In the genomic region with DNA sequence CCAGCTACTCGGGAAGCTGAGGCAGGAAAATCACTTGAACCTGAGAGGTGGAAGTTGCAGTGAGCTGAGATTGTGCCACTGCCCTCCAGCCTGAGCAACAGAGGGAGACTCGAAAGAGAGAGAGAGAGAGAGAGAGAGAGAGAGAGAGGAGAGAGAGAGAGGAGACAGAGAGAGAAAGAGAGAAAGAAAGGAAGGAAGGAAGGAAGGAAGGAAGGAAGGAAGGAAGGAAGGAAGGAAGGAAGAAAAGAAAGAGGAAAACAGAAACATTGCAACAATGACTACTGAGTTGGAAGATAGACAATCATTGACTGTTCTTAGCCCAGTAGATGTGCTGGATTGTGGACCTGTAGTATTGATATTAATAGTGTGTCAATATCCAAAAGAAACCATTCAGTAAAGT, we compare ENCODE assay signal across 1 cellular context.
A peak's percentile ranks its signal among the peaks of the same experiment; 100 is the strongest.
TF ChIP-seq lines count a peak whose summit lies in the region.

No MANE protein-coding gene starts in this region.

TF ChIP-seq in K562, 482 proteins besides CTCF, POLR2A, EP300 and RAD21:
- TF ChIP-seq, protein P1, sequence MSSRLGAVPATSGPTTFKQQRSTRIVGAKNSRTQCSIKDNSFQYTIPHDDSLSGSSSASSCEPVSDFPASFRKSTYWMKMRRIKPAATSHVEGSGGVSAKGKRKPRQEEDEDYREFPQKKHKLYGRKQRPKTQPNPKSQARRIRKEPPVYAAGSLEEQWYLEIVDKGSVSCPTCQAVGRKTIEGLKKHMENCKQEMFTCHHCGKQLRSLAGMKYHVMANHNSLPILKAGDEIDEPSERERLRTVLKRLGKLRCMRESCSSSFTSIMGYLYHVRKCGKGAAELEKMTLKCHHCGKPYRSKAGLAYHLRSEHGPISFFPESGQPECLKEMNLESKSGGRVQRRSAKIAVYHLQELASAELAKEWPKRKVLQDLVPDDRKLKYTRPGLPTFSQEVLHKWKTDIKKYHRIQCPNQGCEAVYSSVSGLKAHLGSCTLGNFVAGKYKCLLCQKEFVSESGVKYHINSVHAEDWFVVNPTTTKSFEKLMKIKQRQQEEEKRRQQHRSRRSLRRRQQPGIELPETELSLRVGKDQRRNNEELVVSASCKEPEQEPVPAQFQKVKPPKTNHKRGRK (tag; IDR thresholded peaks at IDR 0.05) = 0 out of 2 replicates have a peak, but pooled peaks have one; percentile 50
